In genomic region chr11:7617032-7617431, GRCh38 we compare ENCODE assay signal across 28 cellular contexts. TPM values are rescaled to one million over a fixed set of nuclear protein-coding genes. Genes with fewer than 3 reads are reported as not detected.
DNase-seq lines count a peak whose midpoint lies in the region; ATAC-seq, FAIRE-seq and TF ChIP-seq lines count a peak whose summit lies in the region.
"Had no signal": no experiment of that assay in that cellular context is flagged by ENCODE, and none has a peak within 500 bp of the region (broad histone marks: within the 10 kb centered on the region; RNA-seq: fewer than 3 reads in every experiment).

No MANE protein-coding gene starts in this region.

- H3K4me3 ChIP-seq in H1 (ENCODE audit: extremely low read depth in 1 of 4, insufficient read depth in 2 of 4, low read depth in 3 of 4, low read length in 4 of 4) = no peak overlapping the region
- no peak overlapping the region for H3K4me3 ChIP-seq in neuronal stem cell (ENCODE audit: low read length in 2 of 2)
- no peak overlapping the region for H3K4me3 ChIP-seq in colonic mucosa
- H3K4me3 ChIP-seq: BLaER1, GM12878 had no signal

- H4K20me1 ChIP-seq in H1 (replicated peaks in 1 of 2; ENCODE audit: control insufficient read depth in 1 of 2, insufficient read depth in 2 of 2, low read length in 2 of 2) = no peaks in the 10 kb centered on the region

- DNase-seq in activated CD8-positive, alpha-beta memory T cell treated with anti-CD3 and anti-CD28 coated beads, Interleukin-2, amount 50 U/mL, for 48 hours = peak; percentile 32
- no peak for DNase-seq in activated CD8-positive, alpha-beta memory T cell treated with anti-CD3 and anti-CD28 coated beads, Interleukin-2, amount 10 ng/mL, durations not matched to agents 7 days and 5 days
- DNase-seq in WTC11 (ENCODE audit: low spot score) (no peak), H1 (ENCODE audit: low read depth in 1 of 2, low spot score in 2 of 2) (no peak), neuronal stem cell (ENCODE audit: low spot score) (no peak), colonic mucosa (no peak), HT-29 (ENCODE audit: low spot score) (no peak), NCI-H1092 (lab: John Stamatoyannopoulos, UW) (no peak)
- DNase-seq: 8988T; ACHN; BE2C; C1 segment of cervical spinal cord; CD4-positive, alpha-beta memory T cell; CD4-positive, CD25-positive, alpha-beta regulatory T cell; CD8-positive, alpha-beta memory T cell; COR-L47; DMS 273 treated with DMSO at 0.1 percent for 48 hours; DMS153; DMS53; DND-41; EL; GDM1 had no signal

- H2AFZ ChIP-seq in H1 (ENCODE audit: low read length) (no peak overlapping the region), neuronal stem cell (ENCODE audit: low read length) (no peak overlapping the region)

- TF ChIP-seq RAD21 in H1 (IDR thresholded peaks at IDR 0.05 in 1 of 2, conservative IDR thresholded peaks at IDR 0.05 in 1 of 2; ENCODE audit: low read depth in 2 of 2, low read length in 2 of 2) = no peak

- no peaks in the 10 kb centered on the region for H3K79me2 ChIP-seq in H1 (ENCODE audit: control insufficient read depth in 1 of 2, insufficient read depth in 2 of 2, low read length in 2 of 2)

- H3K4ac ChIP-seq in H1 (replicated peaks; ENCODE audit: insufficient read length, low read depth, low read length) (no peak overlapping the region), neuronal stem cell (ENCODE audit: low read length) (no peak overlapping the region)

- intact Hi-C loops in colonic mucosa (cut with DNase I) = no loop called here

- H4K8ac ChIP-seq in H1 (ENCODE audit: extremely low read depth, insufficient read depth, low read length) = no peak overlapping the region
- peak overlapping the region; percentile 57 for H4K8ac ChIP-seq in neuronal stem cell (ENCODE audit: low read depth, low read length)

- TF ChIP-seq CTCF in WTC11 (IDR thresholded peaks at IDR 0.05) (no peak), H1 (IDR thresholded peaks at IDR 0.05; ENCODE audit: control extremely low read depth in 1 of 3, insufficient read depth in 1 of 3, low read depth in 1 of 3, low read length in 3 of 3) (no peak), colonic mucosa (IDR thresholded peaks at IDR 0.05) (no peak)

- no peaks in the 10 kb centered on the region for H3K36me3 Mint-ChIP-seq in activated CD8-positive, alpha-beta memory T cell treated with anti-CD3 and anti-CD28 coated beads, Interleukin-2, amount 10 ng/mL, durations not matched to agents 7 days and 5 days
- H3K36me3 Mint-ChIP-seq in WTC11 = peaks cover 2% of the 10 kb centered on the region; the same call in 1 of the 2 replicates

- ATAC-seq in activated CD8-positive, alpha-beta memory T cell treated with anti-CD3 and anti-CD28 coated beads, Interleukin-2, amount 10 ng/mL, durations not matched to agents 7 days and 5 days = no peak
- no peak for ATAC-seq in WTC11
- ATAC-seq: GM12878 had no signal

- H3K9me3 ChIP-seq in H1 (ENCODE audit: insufficient read depth in 2 of 2, low read depth in 1 of 2, low read length in 1 of 2) = no peaks in the 10 kb centered on the region
- H3K9me3 ChIP-seq in neuronal stem cell (replicated peaks in 1 of 2; ENCODE audit: control insufficient read depth in 2 of 2, insufficient read depth in 1 of 2, low read depth in 1 of 2, low read length in 2 of 2) = no peaks in the 10 kb centered on the region
- no peaks in the 10 kb centered on the region for H3K9me3 ChIP-seq in colonic mucosa
- H3K9me3 ChIP-seq: BE2C, BLaER1 had no signal

- H4K91ac ChIP-seq in H1 (replicated peaks; ENCODE audit: insufficient read length, low read length) (no peak overlapping the region), neuronal stem cell (ENCODE audit: low read depth, low read length, poor library complexity) (peak overlapping the region; percentile 60)

- TF ChIP-seq POLR2A in H1 (IDR thresholded peaks at IDR 0.05; ENCODE audit: control extremely low read depth in 1 of 2, low read depth in 2 of 2, low read length in 2 of 2) = no peak

- H3K4me2 ChIP-seq in H1 (ENCODE audit: insufficient read depth in 1 of 2, low read depth in 2 of 2, low read length in 2 of 2) (no peak overlapping the region), neuronal stem cell (ENCODE audit: insufficient read depth, low read length, poor library complexity, severe bottlenecking) (no peak overlapping the region)
- H3K4me2 ChIP-seq: BLaER1 had no signal

- no peaks in the 10 kb centered on the region for H3K27me3 Mint-ChIP-seq in activated CD8-positive, alpha-beta memory T cell treated with anti-CD3 and anti-CD28 coated beads, Interleukin-2, amount 10 ng/mL, durations not matched to agents 7 days and 5 days
- H3K27me3 Mint-ChIP-seq in WTC11 (ENCODE audit: low read depth) = no peaks in the 10 kb centered on the region
- H3K27me3 Mint-ChIP-seq: CD4-positive, alpha-beta memory T cell; CD4-positive, CD25-positive, alpha-beta regulatory T cell; CD8-positive, alpha-beta memory T cell had no signal

- no peak overlapping the region for H3K56ac ChIP-seq in H1 (replicated peaks; ENCODE audit: insufficient read length, low read depth, low read length)

- no peaks in the 10 kb centered on the region for H3K9me3 Mint-ChIP-seq in activated CD8-positive, alpha-beta memory T cell treated with anti-CD3 and anti-CD28 coated beads, Interleukin-2, amount 10 ng/mL, durations not matched to agents 7 days and 5 days (ENCODE audit: low read depth)
- H3K9me3 Mint-ChIP-seq in WTC11 = no peaks in the 10 kb centered on the region
- H3K9me3 Mint-ChIP-seq: CD4-positive, alpha-beta memory T cell; CD4-positive, CD25-positive, alpha-beta regulatory T cell; CD8-positive, alpha-beta memory T cell had no signal

- no peak overlapping the region for H2BK5ac ChIP-seq in H1 (ENCODE audit: low read depth, low read length)
- no peak overlapping the region for H2BK5ac ChIP-seq in neuronal stem cell (ENCODE audit: low read length)

- H3K14ac ChIP-seq in H1 (ENCODE audit: insufficient read length) = no peak overlapping the region
- H3K14ac ChIP-seq in neuronal stem cell (ENCODE audit: low read length) = no peak overlapping the region

- no peak for TF ChIP-seq EP300 in H1 (IDR thresholded peaks at IDR 0.05; ENCODE audit: borderline replicate concordance in 1 of 2, low read depth in 2 of 2, low read length in 2 of 2)

- no peak overlapping the region for H3K27ac Mint-ChIP-seq in activated CD8-positive, alpha-beta memory T cell treated with anti-CD3 and anti-CD28 coated beads, Interleukin-2, amount 10 ng/mL, durations not matched to agents 7 days and 5 days
- H3K27ac Mint-ChIP-seq in WTC11 = peak overlapping the region; percentile 10; the same call in 1 of the 2 replicates
- H3K27ac Mint-ChIP-seq: CD4-positive, CD25-positive, alpha-beta regulatory T cell; CD8-positive, alpha-beta memory T cell had no signal

- H3K4me3 Mint-ChIP-seq in activated CD8-positive, alpha-beta memory T cell treated with anti-CD3 and anti-CD28 coated beads, Interleukin-2, amount 10 ng/mL, durations not matched to agents 7 days and 5 days = no peak overlapping the region
- H3K4me3 Mint-ChIP-seq in WTC11 = no peak overlapping the region
- H3K4me3 Mint-ChIP-seq: CD14-positive monocyte; CD4-positive, alpha-beta memory T cell; CD4-positive, CD25-positive, alpha-beta regulatory T cell; CD8-positive, alpha-beta memory T cell had no signal

- no peak overlapping the region for H2BK15ac ChIP-seq in H1 (ENCODE audit: low read length)
- peak overlapping the region; percentile 40 for H2BK15ac ChIP-seq in neuronal stem cell (ENCODE audit: low read length)

- H2AK5ac ChIP-seq in H1 (ENCODE audit: low read depth, low read length) (0 out of 2 replicates have a peak overlapping the region, but pooled peaks have one; percentile 46), neuronal stem cell (ENCODE audit: low read depth, low read length) (peak overlapping the region; percentile 47)

- no peaks in the 10 kb centered on the region for H3K4me1 Mint-ChIP-seq in activated CD8-positive, alpha-beta memory T cell treated with anti-CD3 and anti-CD28 coated beads, Interleukin-2, amount 10 ng/mL, durations not matched to agents 7 days and 5 days
- peaks cover 43% of the 10 kb centered on the region for H3K4me1 Mint-ChIP-seq in WTC11
- H3K4me1 Mint-ChIP-seq: CD14-positive monocyte; CD4-positive, alpha-beta memory T cell; CD8-positive, alpha-beta memory T cell had no signal

- no peak for FAIRE-seq in H1 (lab: Jason Lieb, UNC)
- FAIRE-seq: A204.1, GM12878, GM12892, GM18507 had no signal

- no peaks in the 10 kb centered on the region; the same call in 1 of the 2 replicates for H3K23me2 ChIP-seq in H1 (ENCODE audit: low read depth, low read length)

- H3K79me1 ChIP-seq in H1 (ENCODE audit: low read depth, low read length) = no peaks in the 10 kb centered on the region
- no peaks in the 10 kb centered on the region for H3K79me1 ChIP-seq in neuronal stem cell (ENCODE audit: low read depth, low read length)

- no peak overlapping the region for H4K5ac ChIP-seq in H1 (ENCODE audit: insufficient read length, low read depth, low read length)

- H3K18ac ChIP-seq in H1 (ENCODE audit: extremely low read depth, low read length) (no peak overlapping the region), neuronal stem cell (ENCODE audit: low read length) (peak overlapping the region; percentile 68)

- H3K36me3 ChIP-seq in H1 (ENCODE audit: control insufficient read depth in 2 of 4, insufficient read depth in 4 of 4, low read length in 3 of 4) = no peaks in the 10 kb centered on the region; a peak in 1 of 8 replicates
- H3K36me3 ChIP-seq in neuronal stem cell (replicated peaks in 1 of 2; ENCODE audit: control insufficient read depth in 2 of 2, insufficient read depth in 2 of 2, low read length in 2 of 2) = no peaks in the 10 kb centered on the region
- no peaks in the 10 kb centered on the region for H3K36me3 ChIP-seq in colonic mucosa
- H3K36me3 ChIP-seq: BE2C, BLaER1 had no signal

- H3K23ac ChIP-seq in H1 (ENCODE audit: insufficient read length) = no peak overlapping the region
- peak overlapping the region; percentile 47 for H3K23ac ChIP-seq in neuronal stem cell (ENCODE audit: low read depth, low read length, poor library complexity)

- H2BK120ac ChIP-seq in H1 (replicated peaks; ENCODE audit: low read depth, low read length) (no peak overlapping the region), neuronal stem cell (ENCODE audit: low read depth, low read length) (no peak overlapping the region)

- H3K27me3 ChIP-seq in H1 (replicated peaks in 1 of 4; ENCODE audit: control insufficient read depth in 3 of 4, extremely low read depth in 1 of 4, insufficient read depth in 3 of 4, low read length in 3 of 4) (no peaks in the 10 kb centered on the region), neuronal stem cell (ENCODE audit: control insufficient read depth in 3 of 3, insufficient read depth in 3 of 3, low read depth in 1 of 3, low read length in 3 of 3) (peaks cover 0 to 2% (median 0%) of the 10 kb centered on the region in 3 experiments), colonic mucosa (no peaks in the 10 kb centered on the region)
- H3K27me3 ChIP-seq: BE2C, BLaER1 had no signal

- H3K4me1 ChIP-seq in H1 (replicated peaks in 1 of 4; ENCODE audit: control insufficient read depth in 3 of 4, insufficient read depth in 4 of 4, low read length in 3 of 4) (peaks cover 3 to 12% (median 6%) of the 10 kb centered on the region in 4 experiments; a peak in 5 of 7 replicates), neuronal stem cell (ENCODE audit: control insufficient read depth in 2 of 2, insufficient read depth in 1 of 2, low read depth in 1 of 2, low read length in 2 of 2) (peaks cover 2 to 8% of the 10 kb centered on the region in 2 donors), colonic mucosa (peaks cover under 1% of the 10 kb centered on the region)
- H3K4me1 ChIP-seq: BE2C had no signal

- no peak overlapping the region for H2BK20ac ChIP-seq in H1 (ENCODE audit: low read length)

- H2BK12ac ChIP-seq in H1 (ENCODE audit: low read depth, low read length) (no peak overlapping the region), neuronal stem cell (ENCODE audit: low read length) (no peak overlapping the region)

- H3K9ac ChIP-seq in H1 (replicated peaks in 1 of 4; ENCODE audit: extremely low read depth in 1 of 4, low read depth in 3 of 4, low read length in 3 of 4) (no peak overlapping the region), neuronal stem cell (ENCODE audit: low read depth, low read length, poor library complexity) (peak overlapping the region; percentile 26), colonic mucosa (ENCODE audit: low read depth in 2 of 2, low read length in 2 of 2) (no peak overlapping the region)
- H3K9ac ChIP-seq: BLaER1 had no signal

- POLR2A ChIA-PET in WTC11 (lab: Charles Lee) = no interaction called here
- POLR2A ChIA-PET in H1 (lab: Charles Lee; ENCODE audit: partially characterized antibody) = no interaction called here

- WGBS in H1 (ENCODE audit: extremely low coverage in 1 of 2, insufficient coverage in 1 of 2, insufficient read length in 1 of 2, insufficient replicate concordance in 2 of 2, low coverage in 1 of 2, low lambda C conversion rate in 2 of 2, missing lambda C conversion rate in 1 of 2), 2 experiments = 98% methylated on average over 8 of the region's 8 CpGs; no CpG with 5 or more reads in 1 of the 2 experiments
- no CpG with 5 or more reads among the region's 8 CpGs for WGBS in neuronal stem cell (ENCODE audit: extremely low coverage in 2 of 2, insufficient read length in 2 of 2, insufficient replicate concordance in 1 of 2), 2 donors

- H3K27ac ChIP-seq in H1 (ENCODE audit: low read depth, low read length) (no peak overlapping the region), neuronal stem cell (replicated peaks; ENCODE audit: low read length) (no peak overlapping the region), colonic mucosa (no peak overlapping the region)
- H3K27ac ChIP-seq: BLaER1 had no signal

- CTCF ChIA-PET in activated CD8-positive, alpha-beta memory T cell treated with anti-CD3 and anti-CD28 coated beads, Interleukin-2, amount 10 ng/mL, durations not matched to agents 7 days and 5 days (lab: Charles Lee) = interaction anchor here (0.9 kb wide), 1 partner anchor 43 kb away, joined by 3 read pairs; no protein-coding TSS in a partner anchor
- CTCF ChIA-PET in WTC11 (lab: Charles Lee) (interaction anchor here (0.9 kb wide), 1 partner anchor 45 kb away, joined by 3 read pairs; no protein-coding TSS in a partner anchor), H1 (lab: Charles Lee; ENCODE audit: partially characterized antibody) (interaction anchor here (0.9 to 1.4 kb wide), 4 partner anchors 14 to 68 kb away, joined by 3 to 7 read pairs (median 4); no protein-coding TSS in a partner anchor)

RNA-seq across cellular contexts. Expression of gene CYB5R2, which starts 56.3 kb away (rescaled TPM):
- 1 to 10 TPM; 1.5 to 2.4 TPM for total RNA-seq in activated CD8-positive, alpha-beta memory T cell treated with anti-CD3 and anti-CD28 coated beads, Interleukin-2, amount 10 ng/mL, durations not matched to agents 7 days and 5 days
- total RNA-seq in WTC11 (2021) = 36.6 to 40.3 TPM (median 36.8 TPM) in 3 replicates
- total RNA-seq in H1 (2021; fragmentation: NEBNext Ultra II Directional; extraction: Animal tissue kit (Norgen Biotek cat#: 25700)) = 50.4 and 53.0 TPM in 2 replicates
- polyA plus RNA-seq in H1 (2011; rRNA removed) = 51.5 and 55.9 TPM in 2 replicates
- 60.1 TPM for polyA plus RNA-seq in H1 (2011; cell fraction: cytosol; rRNA removed)
- polyA plus RNA-seq in H1 (2011; cell fraction: nucleus; rRNA removed) = 92.4 TPM
- 61.0 to 67.9 TPM (median 65.5 TPM) in 4 replicates for polyA plus RNA-seq in H1 (2012, experiment 1 of 2)
- 97.4 TPM for polyA plus RNA-seq in H1 (2012, experiment 2 of 2)
- polyA plus RNA-seq in H1 (2013, experiment 1 of 2) = 52.9 TPM
- 53.4 TPM for polyA plus RNA-seq in H1 (2013, experiment 2 of 2)
- polyA minus RNA-seq in H1 (2011; rRNA and poly(A)+ RNA removed) = 43.1 and 49.4 TPM in 2 replicates
- polyA minus RNA-seq in H1 (2011; cell fraction: cytosol; rRNA and poly(A)+ RNA removed) = 20.8 TPM
- 32.8 TPM for polyA minus RNA-seq in H1 (2011; cell fraction: nucleus; rRNA and poly(A)+ RNA removed)
- polyA plus RNA-seq in neuronal stem cell (2013, experiment 1 of 2) = 37.3 TPM
- 38.6 TPM for polyA plus RNA-seq in neuronal stem cell (2013, experiment 2 of 2)
- 1 to 10 TPM; 7.4 to 7.5 TPM for total RNA-seq in colonic mucosa
- 0.13 and 2.5 TPM in 2 replicates for total RNA-seq in HT-29 (2014; rRNA removed; shearing (Covaris generic))
- total RNA-seq: CD4-positive, alpha-beta memory T cell; CD4-positive, CD25-positive, alpha-beta regulatory T cell had no signal
